ENCODE assay signal across 32 cellular contexts in genomic region chr7:127807340-127807739, GRCh38.
"Had no signal": no experiment of that assay in that cellular context is flagged by ENCODE, and none has a peak within 500 bp of the region (broad histone marks: within the 10 kb centered on the region; RNA-seq: fewer than 3 reads in every experiment).

No MANE protein-coding gene starts in this region.

- H3K9me3 Mint-ChIP-seq: activated CD4-positive, alpha-beta memory T cell treated with anti-CD3 and anti-CD28 coated beads for 36 hours; activated CD4-positive, alpha-beta T cell treated with anti-CD3 and anti-CD28 coated beads, Interleukin-2, amount 10 ng/mL, durations not matched to agents 24 days and 14 days; activated naive CD8-positive, alpha-beta T cell treated with anti-CD3 and anti-CD28 coated beads, Interleukin-2, amount 50 U/mL, for 24 hours; activated T-cell treated with anti-CD3 and anti-CD28 coated beads, Interleukin-2, amount 50 U/mL, for 24 hours; activated T-helper 17 cell treated with anti-CD3 and anti-CD28 coated beads, Interleukin-2, amount 50 U/mL, for 72 hours; immature natural killer cell; neural progenitor cell had no signal

- H3K36me3 ChIP-seq: breast epithelium, neural progenitor cell, right atrium auricular region, WERI-Rb-1 had no signal

- H3K27ac ChIP-seq: breast epithelium, heart left ventricle, neural progenitor cell, right atrium auricular region, suprapubic skin, transverse colon, WERI-Rb-1 had no signal

- H3K27me3 ChIP-seq: breast epithelium, heart left ventricle, neural progenitor cell, right atrium auricular region, suprapubic skin, transverse colon had no signal

- H3K9ac ChIP-seq: neural progenitor cell had no signal

- DNase-seq: activated CD4-positive, alpha-beta memory T cell treated with anti-CD3 and anti-CD28 coated beads for 36 hours; activated CD4-positive, alpha-beta T cell treated with anti-CD3 and anti-CD28 coated beads, Interleukin-2, amount 10 ng/mL, durations not matched to agents 24 days and 14 days; activated CD4-positive, CD25-positive, alpha-beta regulatory T cell treated with anti-CD3 and anti-CD28 coated beads, Interleukin-2, amount 50 U/mL, for 72 hours; activated CD8-positive, alpha-beta memory T cell treated with anti-CD3 and anti-CD28 coated beads, Interleukin-2, amount 50 U/mL, for 4 hours; activated gamma-delta T cell treated with Interleukin-2 at 50 U/mL for 16 hours; activated naive CD4-positive, alpha-beta T cell treated with anti-CD3 and anti-CD28 coated beads, Interleukin-2, amount 50 U/mL, for 16 hours; activated naive CD8-positive, alpha-beta T cell treated with anti-CD3 and anti-CD28 coated beads, Interleukin-2, amount 50 U/mL, for 24 hours; activated T-cell treated with anti-CD3 and anti-CD28 coated beads, Interleukin-2, amount 50 U/mL, for 24 hours; amygdala; central memory CD4-positive, alpha-beta T cell; foreskin fibroblast; heart left ventricle; hypothalamus; immature natural killer cell; kidney; left colon; mammary epithelial cell; midbrain; naive thymus-derived CD4-positive, alpha-beta T cell; occipital lobe; stimulated activated CD4-positive, alpha-beta T cell treated with anti-CD3 and anti-CD28 coated beads, Interleukin-15, amount 100 ng/mL, for 24 hours; stimulated activated CD4-positive, alpha-beta T cell treated with anti-CD3 and anti-CD28 coated beads, Interleukin-2, amount 100 ng/mL, for 24 hours; stimulated activated naive CD4-positive, alpha-beta T cell; T1000; transverse colon; WERI-Rb-1 had no signal

- H3K27ac Mint-ChIP-seq: activated CD4-positive, alpha-beta memory T cell treated with anti-CD3 and anti-CD28 coated beads for 36 hours; activated CD4-positive, alpha-beta T cell treated with anti-CD3 and anti-CD28 coated beads, Interleukin-2, amount 10 ng/mL, durations not matched to agents 24 days and 14 days; activated naive CD8-positive, alpha-beta T cell treated with anti-CD3 and anti-CD28 coated beads, Interleukin-2, amount 50 U/mL, for 24 hours; activated T-cell treated with anti-CD3 and anti-CD28 coated beads, Interleukin-2, amount 50 U/mL, for 24 hours; activated T-helper 17 cell treated with anti-CD3 and anti-CD28 coated beads, Interleukin-2, amount 50 U/mL, for 72 hours; immature natural killer cell; naive thymus-derived CD4-positive, alpha-beta T cell; neural progenitor cell had no signal

- H3K4me1 ChIP-seq: breast epithelium, suprapubic skin had no signal

- FAIRE-seq: kidney had no signal

- H3K9me3 ChIP-seq: breast epithelium, heart left ventricle, right atrium auricular region, suprapubic skin, transverse colon had no signal

- H3K27me3 Mint-ChIP-seq: activated CD4-positive, alpha-beta memory T cell treated with anti-CD3 and anti-CD28 coated beads for 36 hours; activated CD4-positive, alpha-beta T cell treated with anti-CD3 and anti-CD28 coated beads, Interleukin-2, amount 10 ng/mL, durations not matched to agents 24 days and 14 days; activated naive CD8-positive, alpha-beta T cell treated with anti-CD3 and anti-CD28 coated beads, Interleukin-2, amount 50 U/mL, for 24 hours; activated T-cell treated with anti-CD3 and anti-CD28 coated beads, Interleukin-2, amount 50 U/mL, for 24 hours; activated T-helper 17 cell treated with anti-CD3 and anti-CD28 coated beads, Interleukin-2, amount 50 U/mL, for 72 hours; naive thymus-derived CD4-positive, alpha-beta T cell had no signal

- ATAC-seq: activated naive CD8-positive, alpha-beta T cell treated with anti-CD3 and anti-CD28 coated beads, Interleukin-2, amount 50 U/mL, for 24 hours; activated T-helper 17 cell treated with anti-CD3 and anti-CD28 coated beads, Interleukin-2, amount 50 U/mL, for 72 hours; esophagus mucosa; heart left ventricle; left colon; naive thymus-derived CD4-positive, alpha-beta T cell had no signal

- H3K4me3 ChIP-seq: breast epithelium, heart left ventricle, neural progenitor cell, right atrium auricular region, suprapubic skin, transverse colon had no signal

- H3K4me3 Mint-ChIP-seq: activated CD4-positive, alpha-beta memory T cell treated with anti-CD3 and anti-CD28 coated beads for 36 hours; activated CD4-positive, alpha-beta T cell treated with anti-CD3 and anti-CD28 coated beads, Interleukin-2, amount 10 ng/mL, durations not matched to agents 24 days and 14 days; activated naive CD8-positive, alpha-beta T cell treated with anti-CD3 and anti-CD28 coated beads, Interleukin-2, amount 50 U/mL, for 24 hours; activated T-cell treated with anti-CD3 and anti-CD28 coated beads, Interleukin-2, amount 50 U/mL, for 24 hours; activated T-helper 17 cell treated with anti-CD3 and anti-CD28 coated beads, Interleukin-2, amount 50 U/mL, for 72 hours; immature natural killer cell; naive thymus-derived CD4-positive, alpha-beta T cell; neural progenitor cell had no signal
